ENCODE assay signal across 31 cellular contexts in genomic region chr10:35605191-35605590, GRCh38. TPM values are rescaled to one million over a fixed set of nuclear protein-coding genes. Genes with fewer than 3 reads are reported as not detected.
"Had no signal": no experiment of that assay in that cellular context is flagged by ENCODE, and none has a peak within 500 bp of the region (broad histone marks: within the 10 kb centered on the region; RNA-seq: fewer than 3 reads in every experiment).

TSS of gene GJD4 (plus strand) at chr10:35605341. CDS start at chr10:35605568, 227 bp downstream.

- H3K36me3 ChIP-seq: breast epithelium, left ventricle myocardium inferior, right atrium auricular region, thoracic aorta, uterus had no signal

- H3K4me1 ChIP-seq: breast epithelium, uterus had no signal

- DNase-seq: activated CD4-positive, alpha-beta T cell treated with anti-CD3 and anti-CD28 coated beads for 36 hours; activated CD4-positive, CD25-positive, alpha-beta regulatory T cell; activated CD8-positive, alpha-beta memory T cell treated with anti-CD3 and anti-CD28 coated beads, Interleukin-2, amount 10 ng/mL, durations not matched to agents 7 days and 5 days; activated CD8-positive, alpha-beta T cell treated with anti-CD3 and anti-CD28 coated beads, Interleukin-2, amount 10 ng/mL, durations not matched to agents 7 days and 5 days; activated naive CD4-positive, alpha-beta T cell; activated T-cell treated with anti-CD3 and anti-CD28 coated beads, Interleukin-2, amount 50 U/mL, for 72 hours; central memory CD4-positive, alpha-beta T cell; foreskin fibroblast; hippocampal formation; immature natural killer cell; kidney glomerular epithelial cell; left ventricle myocardium inferior; mucosa of descending colon; naive B cell; stimulated activated CD4-positive, alpha-beta T cell treated with anti-CD3 and anti-CD28 coated beads, Interleukin-2, amount 100 ng/mL, for 48 hours; T-cell; uterus had no signal

- H3K9me3 ChIP-seq: breast epithelium, left ventricle myocardium inferior, mucosa of descending colon, thoracic aorta, uterus had no signal

- H3K9me3 Mint-ChIP-seq: type B pancreatic cell had no signal

- H3K4me1 Mint-ChIP-seq: neural crest cell had no signal

- H3K27ac Mint-ChIP-seq: activated CD4-positive, alpha-beta T cell treated with anti-CD3 and anti-CD28 coated beads for 36 hours; activated CD8-positive, alpha-beta memory T cell treated with anti-CD3 and anti-CD28 coated beads, Interleukin-2, amount 10 ng/mL, durations not matched to agents 7 days and 5 days; activated CD8-positive, alpha-beta T cell treated with anti-CD3 and anti-CD28 coated beads, Interleukin-2, amount 10 ng/mL, durations not matched to agents 7 days and 5 days; activated naive CD4-positive, alpha-beta T cell treated with anti-CD3 and anti-CD28 coated beads, Interleukin-2, amount 50 U/mL, for 72 hours; activated T-cell treated with anti-CD3 and anti-CD28 coated beads, Interleukin-2, amount 50 U/mL, for 72 hours; immature natural killer cell; stimulated activated naive CD8-positive, alpha-beta T cell treated with anti-CD3 and anti-CD28 coated beads, Interleukin-15, Interleukin-2, amounts not matched to agents 100 ng/mL and 50 ng/mL, for 24 hours; T-cell; type B pancreatic cell had no signal

- ATAC-seq: activated CD4-positive, alpha-beta T cell treated with anti-CD3 and anti-CD28 coated beads for 36 hours; activated CD8-positive, alpha-beta memory T cell treated with anti-CD3 and anti-CD28 coated beads, Interleukin-2, amount 10 ng/mL, durations not matched to agents 7 days and 5 days; activated CD8-positive, alpha-beta T cell treated with anti-CD3 and anti-CD28 coated beads, Interleukin-2, amount 10 ng/mL, durations not matched to agents 7 days and 5 days; activated naive CD4-positive, alpha-beta T cell treated with anti-CD3 and anti-CD28 coated beads, Interleukin-2, amount 50 U/mL, for 72 hours; activated T-cell treated with anti-CD3 and anti-CD28 coated beads, Interleukin-2, amount 50 U/mL, for 72 hours; esophagus mucosa; mucosa of descending colon; T-cell had no signal

- H3K27ac ChIP-seq: breast epithelium, left ventricle myocardium inferior, right atrium auricular region, thoracic aorta, uterus had no signal

- H3K36me3 Mint-ChIP-seq: activated CD8-positive, alpha-beta memory T cell treated with anti-CD3 and anti-CD28 coated beads, Interleukin-2, amount 10 ng/mL, durations not matched to agents 7 days and 5 days; T-cell; type B pancreatic cell had no signal

- H3K4me3 ChIP-seq: breast epithelium, left ventricle myocardium inferior, lung, mucosa of descending colon, right atrium auricular region, thoracic aorta, uterus had no signal

- H3K4me3 Mint-ChIP-seq: activated CD4-positive, alpha-beta T cell treated with anti-CD3 and anti-CD28 coated beads for 36 hours; activated CD8-positive, alpha-beta memory T cell treated with anti-CD3 and anti-CD28 coated beads, Interleukin-2, amount 10 ng/mL, durations not matched to agents 7 days and 5 days; activated CD8-positive, alpha-beta T cell treated with anti-CD3 and anti-CD28 coated beads, Interleukin-2, amount 10 ng/mL, durations not matched to agents 7 days and 5 days; activated T-cell treated with anti-CD3 and anti-CD28 coated beads, Interleukin-2, amount 50 U/mL, for 72 hours; neural crest cell; stimulated activated naive CD8-positive, alpha-beta T cell treated with anti-CD3 and anti-CD28 coated beads, Interleukin-15, Interleukin-2, amounts not matched to agents 100 ng/mL and 50 ng/mL, for 24 hours; T-cell; type B pancreatic cell had no signal

RNA-seq across cellular contexts. Expression of gene GJD4, which starts in this region (rescaled TPM):
- total RNA-seq: activated CD4-positive, alpha-beta T cell treated with anti-CD3 and anti-CD28 coated beads for 36 hours; activated CD8-positive, alpha-beta memory T cell treated with anti-CD3 and anti-CD28 coated beads, Interleukin-2, amount 10 ng/mL, durations not matched to agents 7 days and 5 days; activated CD8-positive, alpha-beta T cell treated with anti-CD3 and anti-CD28 coated beads, Interleukin-2, amount 10 ng/mL, durations not matched to agents 7 days and 5 days; activated naive CD4-positive, alpha-beta T cell treated with anti-CD3 and anti-CD28 coated beads, Interleukin-2, amount 50 U/mL, for 72 hours; activated T-cell treated with anti-CD3 and anti-CD28 coated beads, Interleukin-2, amount 50 U/mL, for 72 hours; breast epithelium; esophagus mucosa; left ventricle myocardium inferior; lung; mesenteric fat pad; mucosa of descending colon; neural crest cell; omental fat pad; pulmonary artery endothelial cell; right atrium auricular region; subcutaneous adipose tissue; T-cell; T-helper 2 cell treated with Interferon-gamma antibody and Interleukin-4, amounts not matched to agents 100 ng/mL and 5 ng/mL, for 36 hours; thoracic aorta; uterus had no signal
- polyA plus RNA-seq: immature natural killer cell had no signal
